Comparison of ENCODE assay signal across 20 cellular contexts in genomic region chr7:5377816-5378215, GRCh38. TPM values are rescaled to one million over a fixed set of nuclear protein-coding genes. Genes with fewer than 3 reads are reported as not detected.
A peak's percentile ranks its signal among the peaks of the same experiment; 100 is the strongest.
DNase-seq lines count a peak whose midpoint lies in the region; ATAC-seq, FAIRE-seq and TF ChIP-seq lines count a peak whose summit lies in the region.
"Had no signal": no experiment of that assay in that cellular context is flagged by ENCODE, and none has a peak within 500 bp of the region (broad histone marks: within the 10 kb centered on the region; RNA-seq: fewer than 3 reads in every experiment).

No MANE protein-coding gene starts in this region.

- H3K27ac ChIP-seq in HEK293 (ENCODE audit: extremely low read depth, low read depth, low read length) (no peak overlapping the region), astrocyte (ENCODE audit: low read depth, low read length) (no peak overlapping the region), muscle layer of colon (ENCODE audit: low read depth, low read length) (peak overlapping the region; percentile 4), osteoblast (ENCODE audit: low read depth, low read length) (no peak overlapping the region), adrenal gland (no peak overlapping the region)
- H3K27ac ChIP-seq: PC-9 had no signal

- H2AFZ ChIP-seq in astrocyte (ENCODE audit: low read depth, low read length), result no peak overlapping the region
- no peak overlapping the region for H2AFZ ChIP-seq in osteoblast (ENCODE audit: low read length)
- H2AFZ ChIP-seq: PC-9 had no signal

- H3K27me3 Mint-ChIP-seq in astrocyte (ENCODE audit: low read depth, unreplicated experiment), result no peaks in the 10 kb centered on the region
- H3K27me3 Mint-ChIP-seq in natural killer cell treated with Interleukin-12 subunit alpha and Interleukin-12 subunit beta and Interleukin-15 and Interleukin-18, amount 100 ng/mL, for 72 hours, result no peaks in the 10 kb centered on the region

- ATAC-seq in natural killer cell treated with Interleukin-12 subunit alpha and Interleukin-12 subunit beta and Interleukin-15 and Interleukin-18, amount 100 ng/mL, for 72 hours, result no peak
- ATAC-seq in GM18520 (IDR thresholded peaks at IDR 0.05; ENCODE audit: unreplicated experiment), result no peak
- ATAC-seq: K562 had no signal

- TF ChIP-seq CTCF in HEK293 (tag by site-specific recombination; IDR thresholded peaks at IDR 0.05), result no peak
- no peak for TF ChIP-seq CTCF in astrocyte (IDR thresholded peaks at IDR 0.05; ENCODE audit: insufficient read depth, low read depth, low read length)
- TF ChIP-seq CTCF in osteoblast (IDR thresholded peaks at IDR 0.05; ENCODE audit: extremely low read depth, low read depth, low read length), result no peak
- no peak for TF ChIP-seq CTCF in adrenal gland (IDR thresholded peaks at IDR 0.05)

- H3K27me3 ChIP-seq in astrocyte (ENCODE audit: insufficient read depth, low read length) (no peaks in the 10 kb centered on the region), muscle layer of colon (ENCODE audit: control insufficient read depth in 1 of 2, insufficient read depth in 2 of 2, low read length in 2 of 2) (no peaks in the 10 kb centered on the region), osteoblast (ENCODE audit: insufficient read depth, low read length) (no peaks in the 10 kb centered on the region), adrenal gland (no peaks in the 10 kb centered on the region)

- CTCF ChIA-PET in HEK293 (lab: Yijun Ruan, JAX), result interaction anchor here (0.5 kb wide), 1 partner anchor 116 kb away, joined by 3 read pairs; no protein-coding TSS in a partner anchor

- H3K4me3 ChIP-seq in HEK293 (ENCODE audit: low read depth, low read length) (no peak overlapping the region), astrocyte (ENCODE audit: insufficient read depth, low read depth, low read length) (no peak overlapping the region), muscle layer of colon (ENCODE audit: low read depth in 1 of 2, low read length in 2 of 2) (no peak overlapping the region), osteoblast (ENCODE audit: insufficient read depth, low read length) (no peak overlapping the region), adrenal gland (no peak overlapping the region)
- H3K4me3 ChIP-seq: K562, PC-9 had no signal

- no peak overlapping the region for H3K4me2 ChIP-seq in astrocyte (ENCODE audit: low read length)
- H3K4me2 ChIP-seq in osteoblast (ENCODE audit: insufficient read depth, low read length), result no peak overlapping the region
- H3K4me2 ChIP-seq: PC-9 had no signal

- H3K4me1 ChIP-seq in HEK293 (ENCODE audit: control insufficient read depth, insufficient read depth, low read length), result peaks cover 9% of the 10 kb centered on the region
- H3K4me1 ChIP-seq in astrocyte (ENCODE audit: insufficient read depth, low read length), result peaks cover 10% of the 10 kb centered on the region
- H3K4me1 ChIP-seq in muscle layer of colon (ENCODE audit: insufficient read depth, low read length), result peaks cover 24% of the 10 kb centered on the region
- H3K4me1 ChIP-seq in osteoblast (ENCODE audit: insufficient read depth, low read length), result peaks cover 6% of the 10 kb centered on the region
- peaks cover 2 to 14% of the 10 kb centered on the region in 2 donors for H3K4me1 ChIP-seq in adrenal gland (replicated peaks in 1 of 2)

- peaks cover 12% of the 10 kb centered on the region for H3K36me3 Mint-ChIP-seq in astrocyte (ENCODE audit: low read depth, unreplicated experiment)
- peaks cover 4% of the 10 kb centered on the region for H3K36me3 Mint-ChIP-seq in natural killer cell treated with Interleukin-12 subunit alpha and Interleukin-12 subunit beta and Interleukin-15 and Interleukin-18, amount 100 ng/mL, for 72 hours

- H3K4me3 Mint-ChIP-seq in astrocyte (ENCODE audit: unreplicated experiment), result no peak overlapping the region
- H3K4me3 Mint-ChIP-seq in natural killer cell treated with Interleukin-12 subunit alpha and Interleukin-12 subunit beta and Interleukin-15 and Interleukin-18, amount 100 ng/mL, for 72 hours, result no peak overlapping the region

- H3K79me2 ChIP-seq in astrocyte (ENCODE audit: insufficient read depth, low read length) (peaks cover 67% of the 10 kb centered on the region), osteoblast (ENCODE audit: insufficient read depth, low read length) (peaks cover 94% of the 10 kb centered on the region)

- POLR2A ChIA-PET in HEK293 (lab: Yijun Ruan, JAX), result no interaction called here

- H3K36me3 ChIP-seq in HEK293 (ENCODE audit: control insufficient read depth in 2 of 2, insufficient read depth in 1 of 2, low read length in 2 of 2) (peaks cover 5 to 22% of the 10 kb centered on the region in 2 experiments; a peak in 2 of 3 replicates), astrocyte (ENCODE audit: insufficient read depth, low read length) (peaks cover 3% of the 10 kb centered on the region), muscle layer of colon (ENCODE audit: insufficient read depth, low read length) (peaks cover 47% of the 10 kb centered on the region), osteoblast (ENCODE audit: insufficient read depth, low read length) (peaks cover 29% of the 10 kb centered on the region), adrenal gland (replicated peaks in 1 of 2) (peaks cover 0 to 46% of the 10 kb centered on the region in 2 donors)

- DNase-seq in astrocyte (ENCODE audit: low read depth), result no peak
- DNase-seq in osteoblast (ENCODE audit: insufficient read length, low spot score, missing footprints), result peak; percentile 62
- no peak for DNase-seq in natural killer cell treated with Interleukin-12 subunit alpha and Interleukin-12 subunit beta and Interleukin-15 and Interleukin-18, amount 100 ng/mL, for 72 hours (ENCODE audit: low spot score)
- no peak for DNase-seq in stimulated activated CD4-positive, alpha-beta T cell treated with anti-CD3 and anti-CD28 coated beads, Interleukin-2, amount 100 ng/mL, for 24 hours
- no peak for DNase-seq in adrenal gland
- DNase-seq: DMS153; MV-4-11; NCI-H1105; NCI-H1436 treated with DMSO at 0.1 percent for 48 hours; NCI-H1930; NCI-H446; NCI-H524 treated with DMSO at 0.1 percent for 48 hours; NCI-H774; NK-92 treated with Interleukin-12 subunit alpha and Interleukin-12 subunit beta, amount 100 ng/mL, for 24 hours; Right ventricle myocardium superior had no signal

- H4K20me1 ChIP-seq in astrocyte (ENCODE audit: insufficient read depth, low read length) (peaks cover 83% of the 10 kb centered on the region), osteoblast (ENCODE audit: insufficient read depth, low read length) (peaks cover 70% of the 10 kb centered on the region)

- intact Hi-C loops in adrenal gland (cut with DNase I), result no loop called here

- H3K9me3 ChIP-seq in HEK293 (ENCODE audit: control insufficient read depth, insufficient read depth, low read depth, low read length), result no peaks in the 10 kb centered on the region
- no peaks in the 10 kb centered on the region for H3K9me3 ChIP-seq in astrocyte (ENCODE audit: insufficient read depth, low read depth, low read length)
- H3K9me3 ChIP-seq in muscle layer of colon (ENCODE audit: low read length), result no peaks in the 10 kb centered on the region
- no peaks in the 10 kb centered on the region for H3K9me3 ChIP-seq in osteoblast (ENCODE audit: low read depth, low read length)
- no peaks in the 10 kb centered on the region for H3K9me3 ChIP-seq in adrenal gland (replicated peaks in 1 of 3)

- H3K9me3 Mint-ChIP-seq in astrocyte (ENCODE audit: unreplicated experiment), result no peaks in the 10 kb centered on the region
- no peaks in the 10 kb centered on the region for H3K9me3 Mint-ChIP-seq in natural killer cell treated with Interleukin-12 subunit alpha and Interleukin-12 subunit beta and Interleukin-15 and Interleukin-18, amount 100 ng/mL, for 72 hours

- no peak for TF ChIP-seq POLR2A in adrenal gland (IDR thresholded peaks at IDR 0.05)

- peak overlapping the region; percentile 91 for H3K27ac Mint-ChIP-seq in astrocyte (ENCODE audit: unreplicated experiment)
- no peak overlapping the region for H3K27ac Mint-ChIP-seq in natural killer cell treated with Interleukin-12 subunit alpha and Interleukin-12 subunit beta and Interleukin-15 and Interleukin-18, amount 100 ng/mL, for 72 hours

- WGBS in adrenal gland, 4 donors, result 89 to 95% (median 92%) methylated on average over 7 to 16 of the region's 16 CpGs

- H3K9ac ChIP-seq in astrocyte (ENCODE audit: low read length) (no peak overlapping the region), muscle layer of colon (ENCODE audit: low read length) (no peak overlapping the region)

- no peak for FAIRE-seq in astrocyte (lab: Jason Lieb, UNC)
- FAIRE-seq: K562 had no signal

- H3K4me1 Mint-ChIP-seq in astrocyte (ENCODE audit: low read depth, unreplicated experiment), result peaks cover 2% of the 10 kb centered on the region
- H3K4me1 Mint-ChIP-seq in natural killer cell treated with Interleukin-12 subunit alpha and Interleukin-12 subunit beta and Interleukin-15 and Interleukin-18, amount 100 ng/mL, for 72 hours (ENCODE audit: low read depth in 2 of 2), result peaks cover 8 to 23% of the 10 kb centered on the region in 2 donors

TF ChIP-seq in HEK293, 187 proteins besides CTCF, POLR2A, EP300 and RAD21:
- TF ChIP-seq GLIS2 (tag by site-specific recombination; IDR thresholded peaks at IDR 0.05) (peak; percentile 45; the same call in 1 of the 2 replicates), REPIN1 (tag by site-specific recombination; IDR thresholded peaks at IDR 0.05; ENCODE audit: low read depth) (no peak)

RNA-seq across cellular contexts. Expression of gene TNRC18, which starts 45.8 kb away (rescaled TPM):
- 77.8 and 84.3 TPM in 2 replicates for total RNA-seq in astrocyte
- total RNA-seq in osteoblast, result 61.3 and 83.6 TPM in 2 replicates
- 10 to 100 TPM; 81.2 to 87.6 TPM for total RNA-seq in natural killer cell treated with Interleukin-12 subunit alpha and Interleukin-12 subunit beta and Interleukin-15 and Interleukin-18, amount 100 ng/mL, for 72 hours
- total RNA-seq in adrenal gland, result 100 to 1,000 TPM in 1 of 8 donors, 10 to 100 TPM in 7; 37.2 to 120 (median 59.2) TPM
- polyA plus RNA-seq in adrenal gland, result 10 to 100 TPM; 13.3 to 79.6 (median 26.9) TPM
